ENCODE assay signal across 8 cellular contexts in the genomic region with DNA sequence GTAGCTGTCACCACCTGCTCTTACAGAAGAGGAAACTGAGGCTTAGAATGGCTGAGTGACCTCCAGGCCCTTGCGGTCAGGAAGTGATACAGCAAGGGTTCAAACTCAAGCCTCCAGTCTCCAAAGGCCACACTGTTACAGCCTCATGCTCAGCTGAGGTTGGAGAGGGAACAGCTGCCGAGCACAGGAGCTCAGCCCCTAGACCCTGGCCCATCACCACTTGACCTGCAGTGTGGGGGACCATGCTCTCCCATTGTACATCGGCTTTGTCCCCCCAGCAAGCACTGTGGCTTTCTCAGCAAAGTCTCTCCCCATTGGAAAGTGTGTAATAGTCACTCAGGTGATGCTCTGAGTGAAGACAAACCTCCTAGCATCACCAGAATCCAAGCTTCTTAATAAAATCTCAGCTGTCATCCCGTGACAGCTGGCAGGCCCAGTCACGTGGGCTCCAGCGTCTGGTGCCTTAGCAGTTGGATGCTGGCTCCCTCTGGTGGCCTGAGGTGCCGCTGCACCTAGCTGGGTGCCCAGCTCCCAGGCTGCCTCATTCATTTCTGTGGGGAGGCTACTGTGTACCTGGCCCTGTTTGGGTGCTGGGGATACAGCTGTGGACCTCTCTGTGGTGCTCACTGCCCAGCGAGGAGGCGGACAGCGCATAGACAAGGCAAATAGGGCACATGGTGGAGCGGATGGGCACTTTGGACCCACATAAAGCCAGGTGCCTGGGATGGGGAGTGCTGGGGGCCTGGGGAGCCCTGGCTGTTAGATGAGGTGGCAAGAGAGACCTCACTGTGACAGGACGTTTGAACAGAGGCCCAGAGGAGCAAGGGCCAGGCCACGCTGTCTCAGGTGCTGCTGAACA. TPM values are rescaled to one million over a fixed set of nuclear protein-coding genes. Genes with fewer than 3 reads are reported as not detected.
DNase-seq lines count a peak whose midpoint lies in the region; ATAC-seq lines count a peak whose summit lies in the region.

No MANE protein-coding gene starts in this region.

- H2AFZ ChIP-seq in mesenchymal stem cell (ENCODE audit: low read depth, low read length): peak overlapping the region; percentile 60

- H2BK12ac ChIP-seq in mesenchymal stem cell (ENCODE audit: low read length in 2 of 2): peak overlapping the region in 1 of 2 experiments; percentile 67

- H3K18ac ChIP-seq in mesenchymal stem cell (ENCODE audit: low read depth in 1 of 2, low read length in 2 of 2): peak overlapping the region; percentile 7 to 77

- H3K4me3 ChIP-seq in effector memory CD4-positive, alpha-beta T cell (ENCODE audit: insufficient read depth, low read depth, low read length, poor library complexity, severe bottlenecking): no peak overlapping the region
- no peak overlapping the region for H3K4me3 ChIP-seq in mesenchymal stem cell (ENCODE audit: insufficient read depth in 1 of 2, low read depth in 1 of 2, low read length in 2 of 2)

- H2BK5ac ChIP-seq in mesenchymal stem cell (ENCODE audit: low read depth, low read length, poor library complexity, severe bottlenecking): no peak overlapping the region

- no peaks in the 10 kb centered on the region for H3K4me1 ChIP-seq in effector memory CD4-positive, alpha-beta T cell (ENCODE audit: control insufficient read depth, insufficient read depth, low read length, poor library complexity, severe bottlenecking)
- H3K4me1 ChIP-seq in mesenchymal stem cell (ENCODE audit: control insufficient read depth, insufficient read depth, low read depth, low read length): peaks cover 23% of the 10 kb centered on the region

- H2BK120ac ChIP-seq in mesenchymal stem cell (ENCODE audit: low read depth, low read length): no peak overlapping the region

- DNase-seq in AG20443 (ENCODE audit: low spot score): peak; percentile 97
- DNase-seq in NCI-H82 (lab: John Stamatoyannopoulos, UW): peak; percentile 94
- peak; percentile 70 to 78 for DNase-seq in activated CD8-positive, alpha-beta memory T cell treated with anti-CD3 and anti-CD28 coated beads for 1 hour (ENCODE audit: extremely low read depth in 1 of 2, low read depth in 1 of 2)
- peak; percentile 69 to 76 (median 71) for DNase-seq in effector memory CD4-positive, alpha-beta T cell
- peak; percentile 80 for DNase-seq in mesenchymal stem cell
- peak; percentile 57 for DNase-seq in stimulated activated CD8-positive, alpha-beta memory T cell treated with anti-CD3 and anti-CD28 coated beads, Interleukin-15, amount 100 ng/mL, for 24 hours (ENCODE audit: low read depth)

- ATAC-seq in GM19035 (IDR thresholded peaks at IDR 0.05; ENCODE audit: unreplicated experiment): peak; percentile 83
- peak; percentile 82 for ATAC-seq in HG03565 (IDR thresholded peaks at IDR 0.05; ENCODE audit: unreplicated experiment)

- peak overlapping the region; percentile 5 for H4K91ac ChIP-seq in mesenchymal stem cell (ENCODE audit: low read length)

- H4K8ac ChIP-seq in mesenchymal stem cell (ENCODE audit: low read length): peak overlapping the region; percentile 14

- H2AK5ac ChIP-seq in mesenchymal stem cell (ENCODE audit: low read length, severe bottlenecking): peak overlapping the region; percentile 11

- WGBS in mesenchymal stem cell: 25% methylated on average over 13 of the region's 13 CpGs

- H3K14ac ChIP-seq in mesenchymal stem cell (ENCODE audit: low read length in 2 of 2): no peak overlapping the region

- peak overlapping the region; percentile 42 for H3K9ac ChIP-seq in mesenchymal stem cell (ENCODE audit: low read length)

- no peaks in the 10 kb centered on the region for H3K79me1 ChIP-seq in mesenchymal stem cell (replicated peaks; ENCODE audit: low read length, poor library complexity, severe bottlenecking)

- H3K27me3 ChIP-seq in effector memory CD4-positive, alpha-beta T cell (replicated peaks; ENCODE audit: control insufficient read depth, insufficient read depth, low read length, poor library complexity, severe bottlenecking): no peaks in the 10 kb centered on the region
- no peaks in the 10 kb centered on the region for H3K27me3 ChIP-seq in mesenchymal stem cell (ENCODE audit: control insufficient read depth in 1 of 2, insufficient read depth in 1 of 2, low read length in 2 of 2)

- H3K23ac ChIP-seq in mesenchymal stem cell (ENCODE audit: low read length in 2 of 2): no peak overlapping the region

- peak overlapping the region in 1 of 2 experiments; percentile 14 for H3K4ac ChIP-seq in mesenchymal stem cell (ENCODE audit: low read depth in 1 of 2, low read length in 2 of 2)

- no peak overlapping the region for H3K27ac ChIP-seq in effector memory CD4-positive, alpha-beta T cell (ENCODE audit: insufficient read depth, low read length, poor library complexity, severe bottlenecking)
- no peak overlapping the region for H3K27ac ChIP-seq in mesenchymal stem cell (ENCODE audit: low read length, poor library complexity, severe bottlenecking)

- H3K36me3 ChIP-seq in effector memory CD4-positive, alpha-beta T cell (ENCODE audit: control insufficient read depth, insufficient read depth, low read length): no peaks in the 10 kb centered on the region
- peaks cover 21 to 77% of the 10 kb centered on the region in 2 experiments for H3K36me3 ChIP-seq in mesenchymal stem cell (ENCODE audit: control insufficient read depth in 1 of 2, insufficient read depth in 2 of 2, low read depth in 1 of 2, low read length in 2 of 2)

- H3K4me2 ChIP-seq in mesenchymal stem cell (ENCODE audit: low read length, poor library complexity, severe bottlenecking): no peak overlapping the region

- H2BK15ac ChIP-seq in mesenchymal stem cell (ENCODE audit: low read depth, poor library complexity, severe bottlenecking): peak overlapping the region; percentile 28

- no peaks in the 10 kb centered on the region for H3K9me3 ChIP-seq in effector memory CD4-positive, alpha-beta T cell (ENCODE audit: control insufficient read depth, low read length)
- H3K9me3 ChIP-seq in mesenchymal stem cell (ENCODE audit: control insufficient read depth, low read length): no peaks in the 10 kb centered on the region

RNA-seq across cellular contexts. Expression of gene MYRF, which starts 19.1 kb away (rescaled TPM):
- 21.9 TPM for polyA plus RNA-seq in mesenchymal stem cell (2013, experiment 1 of 2)
- 19.4 TPM for polyA plus RNA-seq in mesenchymal stem cell (2013, experiment 2 of 2)

RNA-seq across cellular contexts. Expression of gene DAGLA, which starts 53.2 kb away (rescaled TPM):
- 2.0 TPM for polyA plus RNA-seq in mesenchymal stem cell (2013, experiment 1 of 2)
- 2.1 TPM for polyA plus RNA-seq in mesenchymal stem cell (2013, experiment 2 of 2)

RNA-seq across cellular contexts. Expression of gene TMEM258, which starts 59.0 kb away (rescaled TPM):
- 175 TPM for polyA plus RNA-seq in mesenchymal stem cell (2013, experiment 1 of 2)
- 180 TPM for polyA plus RNA-seq in mesenchymal stem cell (2013, experiment 2 of 2)

RNA-seq across cellular contexts. Expression of gene FEN1, which starts 59.4 kb away (rescaled TPM):
- polyA plus RNA-seq in mesenchymal stem cell (2013, experiment 1 of 2): 10.6 TPM
- 10.7 TPM for polyA plus RNA-seq in mesenchymal stem cell (2013, experiment 2 of 2)
